ENCODE assay signal across 1 cellular context in the genomic region with DNA sequence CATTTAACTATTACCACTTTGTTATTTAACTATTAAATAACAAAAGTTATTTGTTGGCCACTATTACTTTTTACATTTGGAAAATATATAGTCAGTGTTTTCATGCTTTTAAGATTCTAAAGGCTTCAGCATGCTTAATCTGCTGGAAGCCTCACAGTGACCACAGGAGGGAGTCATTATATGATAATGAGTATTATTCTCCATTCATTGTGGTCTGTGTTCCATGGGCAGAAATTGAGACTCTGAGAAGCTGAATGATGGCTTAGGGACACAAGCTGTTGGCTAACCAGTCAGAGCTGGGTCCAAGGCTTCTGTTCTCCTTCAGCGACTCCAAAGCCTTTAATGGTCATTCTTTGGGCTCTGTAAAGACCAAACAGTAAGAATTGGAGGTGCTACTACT.
TF ChIP-seq lines count a peak whose summit lies in the region.

No MANE protein-coding gene starts in this region.

TF ChIP-seq in WTC11, 78 proteins besides CTCF, POLR2A, EP300 and RAD21 (continued from another document):
- TF ChIP-seq, protein P1, sequence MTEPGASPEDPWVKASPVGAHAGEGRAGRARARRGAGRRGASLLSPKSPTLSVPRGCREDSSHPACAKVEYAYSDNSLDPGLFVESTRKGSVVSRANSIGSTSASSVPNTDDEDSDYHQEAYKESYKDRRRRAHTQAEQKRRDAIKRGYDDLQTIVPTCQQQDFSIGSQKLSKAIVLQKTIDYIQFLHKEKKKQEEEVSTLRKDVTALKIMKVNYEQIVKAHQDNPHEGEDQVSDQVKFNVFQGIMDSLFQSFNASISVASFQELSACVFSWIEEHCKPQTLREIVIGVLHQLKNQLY (CRISPR knock-in tag; IDR thresholded peaks at IDR 0.05): no peak
- no peak for TF ChIP-seq TCF7 (CRISPR knock-in tag; IDR thresholded peaks at IDR 0.05; ENCODE audit: low read depth)
- TF ChIP-seq, protein P2, sequence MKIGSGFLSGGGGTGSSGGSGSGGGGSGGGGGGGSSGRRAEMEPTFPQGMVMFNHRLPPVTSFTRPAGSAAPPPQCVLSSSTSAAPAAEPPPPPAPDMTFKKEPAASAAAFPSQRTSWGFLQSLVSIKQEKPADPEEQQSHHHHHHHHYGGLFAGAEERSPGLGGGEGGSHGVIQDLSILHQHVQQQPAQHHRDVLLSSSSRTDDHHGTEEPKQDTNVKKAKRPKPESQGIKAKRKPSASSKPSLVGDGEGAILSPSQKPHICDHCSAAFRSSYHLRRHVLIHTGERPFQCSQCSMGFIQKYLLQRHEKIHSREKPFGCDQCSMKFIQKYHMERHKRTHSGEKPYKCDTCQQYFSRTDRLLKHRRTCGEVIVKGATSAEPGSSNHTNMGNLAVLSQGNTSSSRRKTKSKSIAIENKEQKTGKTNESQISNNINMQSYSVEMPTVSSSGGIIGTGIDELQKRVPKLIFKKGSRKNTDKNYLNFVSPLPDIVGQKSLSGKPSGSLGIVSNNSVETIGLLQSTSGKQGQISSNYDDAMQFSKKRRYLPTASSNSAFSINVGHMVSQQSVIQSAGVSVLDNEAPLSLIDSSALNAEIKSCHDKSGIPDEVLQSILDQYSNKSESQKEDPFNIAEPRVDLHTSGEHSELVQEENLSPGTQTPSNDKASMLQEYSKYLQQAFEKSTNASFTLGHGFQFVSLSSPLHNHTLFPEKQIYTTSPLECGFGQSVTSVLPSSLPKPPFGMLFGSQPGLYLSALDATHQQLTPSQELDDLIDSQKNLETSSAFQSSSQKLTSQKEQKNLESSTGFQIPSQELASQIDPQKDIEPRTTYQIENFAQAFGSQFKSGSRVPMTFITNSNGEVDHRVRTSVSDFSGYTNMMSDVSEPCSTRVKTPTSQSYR (CRISPR knock-in tag; IDR thresholded peaks at IDR 0.05): no peak
- TF ChIP-seq ETV6 (CRISPR knock-in tag; IDR thresholded peaks at IDR 0.05): no peak
- TF ChIP-seq ESRRA (CRISPR knock-in tag; IDR thresholded peaks at IDR 0.05; ENCODE audit: borderline replicate concordance): no peak
